Comparison of ENCODE assay signal across 22 cellular contexts in genomic region chrX:96483642-96484160, GRCh38.
"Had no signal": no experiment of that assay in that cellular context is flagged by ENCODE, and none has a peak within 500 bp of the region (broad histone marks: within the 10 kb centered on the region; RNA-seq: fewer than 3 reads in every experiment).

No MANE protein-coding gene starts in this region.

- H3K4me3 ChIP-seq: ascending aorta, SJSA1 had no signal

- FAIRE-seq: RCC 7860 had no signal

- H3K36me3 Mint-ChIP-seq: activated naive CD4-positive, alpha-beta T cell treated with anti-CD3 and anti-CD28 coated beads, Interleukin-2, amount 50 U/mL, for 72 hours; brain had no signal

- H3K4me1 Mint-ChIP-seq: activated naive CD8-positive, alpha-beta T cell treated with anti-CD3 and anti-CD28 coated beads, Interleukin-2, amount 50 U/mL, for 24 hours; central memory CD8-positive, alpha-beta T cell had no signal

- H3K27me3 Mint-ChIP-seq: activated naive CD8-positive, alpha-beta T cell treated with anti-CD3 and anti-CD28 coated beads, Interleukin-2, amount 50 U/mL, for 24 hours; brain; central memory CD8-positive, alpha-beta T cell had no signal

- H3K27ac ChIP-seq: ascending aorta, SJSA1 had no signal

- H3K4me1 ChIP-seq: ascending aorta, SJSA1 had no signal

- H3K36me3 ChIP-seq: ascending aorta, SJSA1 had no signal

- H3K4me3 Mint-ChIP-seq: activated CD8-positive, alpha-beta T cell treated with anti-CD3 and anti-CD28 coated beads, Interleukin-2, amount 10 ng/mL, durations not matched to agents 7 days and 5 days; activated naive CD8-positive, alpha-beta T cell treated with anti-CD3 and anti-CD28 coated beads, Interleukin-2, amount 50 U/mL, for 24 hours; activated T-cell treated with anti-CD3 and anti-CD28 coated beads, Interleukin-2, amount 50 U/mL, for 4 hours; brain; central memory CD8-positive, alpha-beta T cell had no signal

- H3K9me3 Mint-ChIP-seq: activated naive CD4-positive, alpha-beta T cell treated with anti-CD3 and anti-CD28 coated beads, Interleukin-2, amount 50 U/mL, for 72 hours; activated naive CD8-positive, alpha-beta T cell treated with anti-CD3 and anti-CD28 coated beads, Interleukin-2, amount 50 U/mL, for 24 hours; activated T-cell treated with anti-CD3 and anti-CD28 coated beads, Interleukin-2, amount 50 U/mL, for 4 hours; central memory CD8-positive, alpha-beta T cell had no signal

- H3K27ac Mint-ChIP-seq: activated CD8-positive, alpha-beta T cell treated with anti-CD3 and anti-CD28 coated beads, Interleukin-2, amount 10 ng/mL, durations not matched to agents 7 days and 5 days; activated naive CD4-positive, alpha-beta T cell treated with anti-CD3 and anti-CD28 coated beads, Interleukin-2, amount 50 U/mL, for 72 hours; activated naive CD8-positive, alpha-beta T cell treated with anti-CD3 and anti-CD28 coated beads, Interleukin-2, amount 50 U/mL, for 24 hours; brain had no signal

- DNase-seq: activated CD4-positive, alpha-beta T cell treated with anti-CD3 and anti-CD28 coated beads for 48 hours; activated CD4-positive, alpha-beta T cell treated with anti-CD3 and anti-CD28 coated beads, Interleukin-2, amount 50 U/mL, for 4 hours; activated CD4-positive, CD25-positive, alpha-beta regulatory T cell treated with anti-CD3 and anti-CD28 coated beads, Interleukin-2, amount 50 U/mL, for 72 hours; activated CD8-positive, alpha-beta memory T cell treated with anti-CD3 and anti-CD28 coated beads, Interleukin-2, amount 50 U/mL, for 48 hours; activated CD8-positive, alpha-beta T cell treated with anti-CD3 and anti-CD28 coated beads, Interleukin-2, amount 10 ng/mL, durations not matched to agents 7 days and 5 days; activated effector memory CD4-positive, alpha-beta T cell treated with anti-CD3 and anti-CD28 coated beads, Interleukin-2, amount 50 U/mL, for 16 hours; activated naive CD4-positive, alpha-beta T cell treated with Interleukin-2 at 50 U/mL for 16 hours; activated naive CD8-positive, alpha-beta T cell treated with anti-CD3 and anti-CD28 coated beads, Interleukin-2, amount 50 U/mL, for 24 hours; activated T-cell treated with anti-CD3 and anti-CD28 coated beads, Interleukin-2, amount 50 U/mL, for 4 hours; amniotic stem cell; NCI-H1092; NCI-H1930; NCI-H510A treated with DMSO at 0.1 percent for 48 hours; PC-3; SHP77; SW 1271 had no signal

- H3K27me3 ChIP-seq: ascending aorta, SJSA1 had no signal

- H3K9me3 ChIP-seq: ascending aorta, SJSA1 had no signal
